ENCODE assay signal across 1 cellular context in genomic region chr12:2179953-2180736, GRCh38.
TF ChIP-seq lines count a peak whose summit lies in the region.

No MANE protein-coding gene starts in this region.

TF ChIP-seq in liver, 16 proteins besides CTCF, POLR2A, EP300 and RAD21 (continued from another document):
- TF ChIP-seq HNF4A (conservative IDR thresholded peaks at IDR 0.05), result no peak
- no peak for TF ChIP-seq RXRA (IDR thresholded peaks at IDR 0.05)
- TF ChIP-seq, protein P1, sequence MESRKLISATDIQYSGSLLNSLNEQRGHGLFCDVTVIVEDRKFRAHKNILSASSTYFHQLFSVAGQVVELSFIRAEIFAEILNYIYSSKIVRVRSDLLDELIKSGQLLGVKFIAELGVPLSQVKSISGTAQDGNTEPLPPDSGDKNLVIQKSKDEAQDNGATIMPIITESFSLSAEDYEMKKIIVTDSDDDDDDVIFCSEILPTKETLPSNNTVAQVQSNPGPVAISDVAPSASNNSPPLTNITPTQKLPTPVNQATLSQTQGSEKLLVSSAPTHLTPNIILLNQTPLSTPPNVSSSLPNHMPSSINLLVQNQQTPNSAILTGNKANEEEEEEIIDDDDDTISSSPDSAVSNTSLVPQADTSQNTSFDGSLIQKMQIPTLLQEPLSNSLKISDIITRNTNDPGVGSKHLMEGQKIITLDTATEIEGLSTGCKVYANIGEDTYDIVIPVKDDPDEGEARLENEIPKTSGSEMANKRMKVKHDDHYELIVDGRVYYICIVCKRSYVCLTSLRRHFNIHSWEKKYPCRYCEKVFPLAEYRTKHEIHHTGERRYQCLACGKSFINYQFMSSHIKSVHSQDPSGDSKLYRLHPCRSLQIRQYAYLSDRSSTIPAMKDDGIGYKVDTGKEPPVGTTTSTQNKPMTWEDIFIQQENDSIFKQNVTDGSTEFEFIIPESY (IDR thresholded peaks at IDR 0.05), result no peak
- no peak for TF ChIP-seq TAF1 (conservative IDR thresholded peaks at IDR 0.05)
- TF ChIP-seq FOXA1 (IDR thresholded peaks at IDR 0.05), result no peak
- no peak for TF ChIP-seq FOXA2 (IDR thresholded peaks at IDR 0.05)
- TF ChIP-seq SP1 (IDR thresholded peaks at IDR 0.05), result no peak
